21 cellular contexts compared by ENCODE assay signal in the genomic region with DNA sequence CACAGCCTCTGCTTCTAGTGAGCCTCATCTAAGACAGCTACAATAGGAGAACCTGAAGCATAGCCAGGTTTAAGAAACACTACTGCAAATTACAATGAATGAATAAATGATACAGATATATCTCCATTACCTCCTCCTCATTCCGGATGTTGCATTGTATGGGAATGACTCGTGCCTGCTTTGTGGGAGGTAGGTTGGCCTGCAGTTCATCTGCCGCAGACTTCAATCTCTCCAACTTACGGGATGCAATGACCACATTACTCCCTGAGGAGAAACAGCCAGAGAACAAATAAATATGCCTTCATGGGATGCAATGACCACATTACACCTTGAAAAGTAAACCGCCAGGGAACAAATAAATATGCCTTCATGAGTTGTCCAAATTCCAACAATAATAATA. TPM values are rescaled to one million over a fixed set of nuclear protein-coding genes. Genes with fewer than 3 reads are reported as not detected.
DNase-seq lines count a peak whose midpoint lies in the region; ATAC-seq and TF ChIP-seq lines count a peak whose summit lies in the region.
"Had no signal": no experiment of that assay in that cellular context is flagged by ENCODE, and none has a peak within 500 bp of the region (broad histone marks: within the 10 kb centered on the region; RNA-seq: fewer than 3 reads in every experiment).

No MANE protein-coding gene starts in this region.

- peak overlapping the region in 1 of 3 experiments; percentile 21; a peak in 1 of 7 replicates for H3K27ac Mint-ChIP-seq in H9
- H3K27ac Mint-ChIP-seq: activated naive CD8-positive, alpha-beta T cell treated with anti-CD3 and anti-CD28 coated beads for 36 hours; activated T-cell treated with anti-CD3 and anti-CD28 coated beads, Interleukin-2, amount 50 U/mL, for 24 hours had no signal

- peaks cover 0 to 19% (median 11%) of the 10 kb centered on the region in 3 experiments; a peak in 4 of 7 replicates for H3K36me3 Mint-ChIP-seq in H9 (ENCODE audit: insufficient read depth in 1 of 3, low read depth in 3 of 3)

- H3K4me2 ChIP-seq in H9 (ENCODE audit: insufficient read depth, insufficient read length, low read length), result no peak overlapping the region

- CTCF ChIA-PET in GM10248 (lab: Yijun Ruan, JAX), result interaction anchor here (1.0 to 1.4 kb wide), 2 partner anchors 10 to 12 kb away, joined by 3 read pairs; no protein-coding TSS in a partner anchor

- H4K8ac ChIP-seq in H9 (replicated peaks; ENCODE audit: insufficient read length, low read depth, low read length), result no peak overlapping the region

- no peak overlapping the region for H3K18ac ChIP-seq in H9 (ENCODE audit: insufficient read length, low read depth, low read length)

- peak; percentile 46 for DNase-seq in ACHN
- DNase-seq in HCEC 1CT, result peak; percentile 40
- peak; percentile 94 for DNase-seq in amniotic epithelial cell (ENCODE audit: low read depth)
- peak; percentile 21 for DNase-seq in fibroblast of villous mesenchyme (ENCODE audit: low read depth)
- no peak for DNase-seq in aorta
- DNase-seq in GM10248 (ENCODE audit: extremely low spot score), result no peak
- no peak for DNase-seq in H9
- DNase-seq in NK-92 (lab: John Stamatoyannopoulos, UW; ENCODE audit: unreplicated experiment), result no peak
- DNase-seq: activated CD4-positive, alpha-beta T cell treated with anti-CD3 and anti-CD28 coated beads, Interleukin-2, amount 50 U/mL, for 48 hours; activated naive CD8-positive, alpha-beta T cell treated with anti-CD3 and anti-CD28 coated beads for 36 hours; activated T-cell treated with anti-CD3 and anti-CD28 coated beads, Interleukin-2, amount 50 U/mL, for 24 hours; Caco-2; effector memory CD8-positive, alpha-beta T cell; GF-D8; H7; left ventricle myocardium inferior; NCI-H2171; Peyer's patch; right cardiac atrium; stimulated activated CD4-positive, alpha-beta T cell treated with anti-CD3 and anti-CD28 coated beads, Interleukin-2, amount 100 ng/mL, for 24 hours had no signal

- H4K5ac ChIP-seq in H9 (ENCODE audit: insufficient read length, low read depth, low read length), result no peak overlapping the region

- no peak overlapping the region for H3K14ac ChIP-seq in H9 (ENCODE audit: insufficient read depth, low read length)

- no peaks in the 10 kb centered on the region for H3K27me3 Mint-ChIP-seq in H9 (ENCODE audit: low read depth)
- H3K27me3 Mint-ChIP-seq: activated naive CD8-positive, alpha-beta T cell treated with anti-CD3 and anti-CD28 coated beads for 36 hours; activated T-cell treated with anti-CD3 and anti-CD28 coated beads, Interleukin-2, amount 50 U/mL, for 24 hours; effector memory CD8-positive, alpha-beta T cell had no signal

- H2BK15ac ChIP-seq in H9 (ENCODE audit: low read depth, low read length), result no peak overlapping the region

- no peak overlapping the region for H2BK5ac ChIP-seq in H9 (ENCODE audit: insufficient read length, low read length)

- H3K4me1 ChIP-seq in aorta (ENCODE audit: control insufficient read depth in 1 of 2, insufficient read depth in 2 of 2, low read length in 2 of 2), result no peaks in the 10 kb centered on the region
- no peaks in the 10 kb centered on the region for H3K4me1 ChIP-seq in H9 (ENCODE audit: insufficient read depth, low read length)
- H3K4me1 ChIP-seq: Caco-2, left ventricle myocardium inferior, Peyer's patch, vagina had no signal

- no peak overlapping the region for H2AFZ ChIP-seq in H9 (ENCODE audit: low read length)

- H3K36me3 ChIP-seq in aorta (ENCODE audit: control insufficient read depth in 1 of 2, insufficient read depth in 2 of 2, low read length in 1 of 2), result no peaks in the 10 kb centered on the region

- H3K23me2 ChIP-seq in H9 (ENCODE audit: insufficient read length, low read depth, low read length, poor library complexity, severe bottlenecking), result no peaks in the 10 kb centered on the region

- no peaks in the 10 kb centered on the region for H3K9me3 Mint-ChIP-seq in H9
- H3K9me3 Mint-ChIP-seq: activated naive CD8-positive, alpha-beta T cell treated with anti-CD3 and anti-CD28 coated beads for 36 hours; activated T-cell treated with anti-CD3 and anti-CD28 coated beads, Interleukin-2, amount 50 U/mL, for 24 hours; effector memory CD8-positive, alpha-beta T cell had no signal

- H4K20me1 ChIP-seq in H9 (ENCODE audit: control insufficient read depth, insufficient read depth, insufficient read length), result no peaks in the 10 kb centered on the region

- H2BK12ac ChIP-seq in H9 (ENCODE audit: insufficient read length, low read depth, low read length), result no peak overlapping the region

- no peak for TF ChIP-seq CTCF in fibroblast of villous mesenchyme (IDR thresholded peaks at IDR 0.05; ENCODE audit: insufficient read depth, low read depth, low read length)
- TF ChIP-seq CTCF in GM10248 (IDR thresholded peaks at IDR 0.05; ENCODE audit: control extremely low read depth, extremely low read depth, low read depth, missing control alignments), result no peak
- TF ChIP-seq CTCF in H9 (conservative IDR thresholded peaks at IDR 0.05), result no peak

- intact Hi-C loops in aorta (cut with DNase I), result no loop called here

- no peak overlapping the region for H3K9ac ChIP-seq in H9 (ENCODE audit: extremely low read depth, insufficient read length, low read length)

- no peak overlapping the region for H3T11ph ChIP-seq in H9 (ENCODE audit: low read length)

- in situ Hi-C loops in ACHN (cut with HindIII; ENCODE audit: low pct_ligation_motif_present, low pct_unique_long_range_greater_than_20kb, low sequenced_read_pairs), result no loop called here

- no peak overlapping the region for H3K56ac ChIP-seq in H9 (ENCODE audit: insufficient read length, low read depth, low read length)

- peaks cover 3 to 11% of the 10 kb centered on the region in 2 experiments for H3K4me1 Mint-ChIP-seq in H9

- no peak overlapping the region for H3K4ac ChIP-seq in H9 (ENCODE audit: low read depth, low read length)

- POLR2A ChIA-PET in GM10248 (lab: Yijun Ruan, JAX), result no interaction called here

- no peak overlapping the region for H3K23ac ChIP-seq in H9 (ENCODE audit: insufficient read length, low read depth, low read length)

- H3K27me3 ChIP-seq in aorta (ENCODE audit: control insufficient read depth in 1 of 2, insufficient read depth in 2 of 2, low read length in 1 of 2) (no peaks in the 10 kb centered on the region), H9 (ENCODE audit: insufficient read depth, low read length) (no peaks in the 10 kb centered on the region)
- H3K27me3 ChIP-seq: Peyer's patch, vagina had no signal

- no peaks in the 10 kb centered on the region for H3K9me3 ChIP-seq in aorta (ENCODE audit: control insufficient read depth, low read length)
- no peaks in the 10 kb centered on the region for H3K9me3 ChIP-seq in H9 (ENCODE audit: control insufficient read depth, low read depth, low read length)
- H3K9me3 ChIP-seq: Caco-2, left ventricle myocardium inferior, Peyer's patch, vagina had no signal

- H3K27ac ChIP-seq in aorta (ENCODE audit: low read depth in 1 of 2, low read length in 2 of 2) (no peak overlapping the region), H9 (ENCODE audit: insufficient read length, low read depth, low read length) (no peak overlapping the region)
- H3K27ac ChIP-seq: left ventricle myocardium inferior, Peyer's patch, vagina had no signal

- no peak overlapping the region for H3K4me3 Mint-ChIP-seq in H9
- H3K4me3 Mint-ChIP-seq: activated naive CD8-positive, alpha-beta T cell treated with anti-CD3 and anti-CD28 coated beads for 36 hours; activated T-cell treated with anti-CD3 and anti-CD28 coated beads, Interleukin-2, amount 50 U/mL, for 24 hours; effector memory CD8-positive, alpha-beta T cell had no signal

- H2BK20ac ChIP-seq in H9 (ENCODE audit: low read depth, low read length, poor library complexity, severe bottlenecking), result no peak overlapping the region

- WGBS in aorta, 2 donors, result 88 to 89% methylated on average over 5 of the region's 5 CpGs
- WGBS in H9 (ENCODE audit: extremely low coverage, insufficient read length, low lambda C conversion rate), result no CpG with 5 or more reads among the region's 5 CpGs

- no peak overlapping the region for H2BK120ac ChIP-seq in H9 (ENCODE audit: low read depth, low read length, poor library complexity, severe bottlenecking)

- no peak overlapping the region for H2AK5ac ChIP-seq in H9 (ENCODE audit: insufficient read length, low read length)

- H4K91ac ChIP-seq in H9 (ENCODE audit: insufficient read length, low read depth, low read length), result no peak overlapping the region

- no peak for ATAC-seq in aorta (ENCODE audit: low FRiP score)
- ATAC-seq: effector memory CD8-positive, alpha-beta T cell; right cardiac atrium had no signal

- H3K4me3 ChIP-seq in fibroblast of villous mesenchyme (ENCODE audit: low read depth, low read length) (no peak overlapping the region), aorta (ENCODE audit: low read length in 2 of 2) (no peak overlapping the region)
- H3K4me3 ChIP-seq: left ventricle myocardium inferior, Peyer's patch, vagina had no signal

- no peaks in the 10 kb centered on the region for H3K79me2 ChIP-seq in H9 (ENCODE audit: insufficient read depth, low read length)

- no peaks in the 10 kb centered on the region for H3K79me1 ChIP-seq in H9 (ENCODE audit: insufficient read depth, low read depth, low read length, poor library complexity, severe bottlenecking)

RNA-seq across cellular contexts. Expression of a gene that starts 15.4 kb away (rescaled TPM):
- total RNA-seq in fibroblast of villous mesenchyme, result 9.9 and 12.6 TPM in 2 replicates
- 1 to 10 TPM; 3.0 to 5.6 TPM for total RNA-seq in aorta
- 1 to 10 TPM; 2.8 to 9.3 TPM for polyA plus RNA-seq in aorta
- 15.3 and 16.5 TPM in 2 replicates for total RNA-seq in H9 (2021)

RNA-seq across cellular contexts. Expression of a gene that starts 15.5 kb away (rescaled TPM):
- total RNA-seq in fibroblast of villous mesenchyme, result 0.32 and 0.43 TPM in 2 replicates
- total RNA-seq in aorta, result under 1 TPM; 0.32 to 0.72 TPM
- polyA plus RNA-seq in aorta, result not detected
- 0.97 and 1.0 TPM in 2 replicates for total RNA-seq in H9 (2021)
- total RNA-seq: vagina had no signal

RNA-seq across cellular contexts. Expression of a gene that starts 42.9 kb away (rescaled TPM):
- 220 and 278 TPM in 2 replicates for total RNA-seq in fibroblast of villous mesenchyme
- 100 to 1,000 TPM; 170 to 189 TPM for total RNA-seq in aorta
- 10 to 100 TPM; 64.0 to 80.2 TPM for polyA plus RNA-seq in aorta
- 613 and 618 TPM in 2 replicates for total RNA-seq in H9 (2021)

RNA-seq across cellular contexts. Expression of a gene that starts 52.9 kb away (rescaled TPM):
- total RNA-seq in fibroblast of villous mesenchyme (1.3 and 4.3 TPM in 2 replicates), aorta (1 to 10 TPM; 1.6 to 2.5 TPM), H9 (2021) (21.0 and 21.8 TPM in 2 replicates)
- polyA plus RNA-seq in aorta, result 1 to 10 TPM in 1 of 2 donors, under 1 TPM in 1; 0.31 to 1.9 TPM

Comparison
In these comparisons a context has a peak if more than half of its experiments do, and no peak if none do; other contexts are left out.
1. DNase-seq: peak in ACHN (single experiment), HCEC 1CT (single experiment), amniotic epithelial cell (single experiment) and fibroblast of villous mesenchyme (single experiment); none in aorta (0 of 2), GM10248 (single experiment), H9 (single experiment) and NK-92 (single experiment).